23 cellular contexts compared by ENCODE assay signal in the genomic region with DNA sequence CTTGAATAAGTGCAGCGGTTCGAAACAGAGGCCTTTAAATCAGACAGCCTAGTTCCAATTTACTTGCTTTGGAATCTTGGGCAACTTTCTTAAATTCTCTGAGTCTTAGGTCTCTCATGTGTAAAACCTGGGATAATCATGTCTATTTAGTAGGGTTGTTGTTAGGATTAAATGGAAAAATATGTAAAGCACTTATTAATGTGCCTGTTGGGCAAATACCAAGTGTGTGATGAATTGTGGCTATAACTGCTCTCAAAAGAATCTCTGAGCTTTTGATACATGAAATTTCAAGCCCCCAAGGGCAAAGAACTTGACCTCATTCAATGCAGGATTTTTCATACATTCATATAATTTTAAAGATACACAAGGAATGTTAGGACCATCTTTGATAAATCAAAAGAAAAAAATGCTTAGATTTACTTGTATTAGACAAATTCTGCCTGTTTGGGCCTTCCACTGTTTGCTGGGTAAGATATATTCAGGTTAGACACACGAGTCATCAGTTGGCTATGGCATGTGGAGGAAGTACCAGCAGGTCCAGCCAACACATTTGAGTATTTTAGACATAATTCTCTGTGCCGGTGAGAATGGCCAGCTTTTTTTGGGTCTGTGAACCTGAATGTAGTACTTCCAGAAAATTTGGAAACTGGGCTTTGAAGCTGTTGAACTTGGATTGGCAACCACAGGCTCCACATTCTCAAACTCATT.
"Had no signal": no experiment of that assay in that cellular context is flagged by ENCODE, and none has a peak within 500 bp of the region (broad histone marks: within the 10 kb centered on the region; RNA-seq: fewer than 3 reads in every experiment).

No MANE protein-coding gene starts in this region.

- H3K27ac ChIP-seq: cardiac muscle cell, left lung, neural progenitor cell, right atrium auricular region, suprapubic skin, tibial nerve had no signal

- DNase-seq: activated B cell treated with CpG ODN at 0.5 μM for 24 hours; activated CD4-positive, alpha-beta T cell treated with anti-CD3 and anti-CD28 coated beads for 36 hours; activated CD4-positive, alpha-beta T cell treated with anti-CD3 and anti-CD28 coated beads, Interleukin-2, amount 50 U/mL, for 4 hours; activated CD8-positive, alpha-beta memory T cell treated with anti-CD3 and anti-CD28 coated beads for 24 hours; activated CD8-positive, alpha-beta memory T cell treated with anti-CD3 and anti-CD28 coated beads, Interleukin-2, amount 50 U/mL, for 4 hours; activated T-cell treated with anti-CD3 and anti-CD28 coated beads, Interleukin-2, amount 50 U/mL, for 24 hours; cortex of kidney; endodermal cell; erythroblast; foreskin fibroblast; left lung; naive thymus-derived CD4-positive, alpha-beta T cell; stimulated activated CD4-positive, alpha-beta T cell treated with anti-CD3 and anti-CD28 coated beads, Interleukin-1b, Interleukin-23, amount 100 ng/mL, for 48 hours; stimulated activated naive CD8-positive, alpha-beta T cell treated with anti-CD3 and anti-CD28 coated beads, Interleukin-15, amount 100 ng/mL, for 72 hours; T-helper 17 cell had no signal

- ATAC-seq: activated CD4-positive, alpha-beta T cell treated with anti-CD3 and anti-CD28 coated beads for 36 hours; activated naive CD4-positive, alpha-beta T cell treated with anti-CD3 and anti-CD28 coated beads, Interleukin-2, amount 50 U/mL, for 72 hours; activated T-helper 17 cell treated with anti-CD3 and anti-CD28 coated beads, Interleukin-2, amount 50 U/mL, for 72 hours; left lung; naive thymus-derived CD4-positive, alpha-beta T cell; stimulated activated effector memory CD8-positive, alpha-beta T cell treated with anti-CD3 and anti-CD28 coated beads, Interleukin-12 subunit alpha, Interleukin-12 subunit beta, amount 100 ng/mL, for 72 hours; stimulated activated naive CD8-positive, alpha-beta T cell treated with anti-CD3 and anti-CD28 coated beads, Interleukin-15, amount 100 ng/mL, for 72 hours; T-helper 17 cell had no signal

- H3K4me1 ChIP-seq: left lung, neural progenitor cell, right atrium auricular region, suprapubic skin, tibial nerve had no signal

- H3K27me3 ChIP-seq: cardiac muscle cell, left lung, neural progenitor cell, right atrium auricular region, suprapubic skin, tibial nerve had no signal
